ENCODE assay signal across 8 cellular contexts in the genomic region with DNA sequence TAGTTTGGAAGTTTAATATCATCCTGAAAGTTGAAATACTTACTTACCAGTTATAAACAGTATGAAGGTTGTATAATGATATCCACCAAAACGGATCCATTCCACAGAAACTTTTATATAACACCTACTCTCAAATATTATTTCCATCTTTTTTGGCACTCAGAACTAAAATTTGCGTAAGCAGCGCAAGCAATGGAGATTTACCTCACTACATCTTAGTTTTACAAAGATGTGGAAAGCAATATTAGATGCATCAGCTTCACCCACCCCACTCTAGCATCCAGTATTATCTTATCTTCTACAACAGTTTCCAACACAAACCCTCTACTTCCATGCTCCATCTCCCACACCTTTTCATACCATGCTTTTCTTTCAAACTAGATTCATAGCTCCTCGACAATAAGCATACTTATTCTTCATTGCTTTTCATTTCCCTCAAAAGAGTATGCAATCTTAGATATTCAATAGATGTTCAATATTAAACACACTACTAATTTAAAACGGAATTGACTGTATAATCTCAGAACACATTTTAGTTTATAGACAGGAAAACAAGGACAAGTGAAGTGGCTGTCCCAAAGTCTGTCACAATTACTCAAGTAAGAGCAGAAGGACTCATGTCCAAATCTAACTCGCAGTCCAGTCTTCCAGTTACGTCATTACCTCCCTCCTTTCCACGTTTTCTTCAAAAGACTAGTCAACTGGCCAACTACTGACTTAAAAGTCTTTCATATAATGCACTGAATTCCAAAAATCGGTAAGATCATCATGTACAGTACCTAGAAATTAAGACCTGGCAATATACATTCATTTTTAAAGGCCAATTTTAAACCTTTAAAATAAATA. TPM values are rescaled to one million over a fixed set of nuclear protein-coding genes. Genes with fewer than 3 reads are reported as not detected.
A peak's percentile ranks its signal among the peaks of the same experiment; 100 is the strongest.
DNase-seq lines count a peak whose midpoint lies in the region; ATAC-seq, FAIRE-seq and TF ChIP-seq lines count a peak whose summit lies in the region.

No MANE protein-coding gene starts in this region.

- no peaks in the 10 kb centered on the region for H3K27me3 ChIP-seq in WERI-Rb-1 (ENCODE audit: insufficient read depth, low read depth, severe bottlenecking)
- no peaks in the 10 kb centered on the region for H3K27me3 ChIP-seq in hepatocyte

- no peak overlapping the region for H2AFZ ChIP-seq in hepatocyte

- H3K9me3 Mint-ChIP-seq in stimulated activated naive B cell treated with anti-CD40 and anti-IgM and Interleukin-4, amounts not matched to agents 10 μg/mL and 1 μg/mL and 100 μg/mL, for 72 hours = no peaks in the 10 kb centered on the region

- H3K9me2 ChIP-seq in hepatocyte (replicated peaks; ENCODE audit: insufficient read depth) = no peaks in the 10 kb centered on the region

- H4K20me1 ChIP-seq in hepatocyte (ENCODE audit: insufficient read depth, poor library complexity, severe bottlenecking) = peaks cover 66% of the 10 kb centered on the region

- peak overlapping the region; percentile 100 for H3K27ac Mint-ChIP-seq in stimulated activated naive B cell treated with anti-CD40 and anti-IgM and Interleukin-4, amounts not matched to agents 10 μg/mL and 1 μg/mL and 100 μg/mL, for 72 hours

- peaks cover 34 to 48% of the 10 kb centered on the region in 2 donors for H3K36me3 Mint-ChIP-seq in stimulated activated naive B cell treated with anti-CD40 and anti-IgM and Interleukin-4, amounts not matched to agents 10 μg/mL and 1 μg/mL and 100 μg/mL, for 72 hours

- no peak for FAIRE-seq in HTR-8/SVneo (lab: Jason Lieb, UNC)

- H3K27me3 Mint-ChIP-seq in stimulated activated naive B cell treated with anti-CD40 and anti-IgM and Interleukin-4, amounts not matched to agents 10 μg/mL and 1 μg/mL and 100 μg/mL, for 72 hours = no peaks in the 10 kb centered on the region

- H3K36me3 ChIP-seq in WERI-Rb-1 = peaks cover 50% of the 10 kb centered on the region
- no peaks in the 10 kb centered on the region for H3K36me3 ChIP-seq in hepatocyte (replicated peaks; ENCODE audit: insufficient read depth, low read depth)

- peaks cover 40 to 63% of the 10 kb centered on the region in 2 donors for H3K4me1 Mint-ChIP-seq in stimulated activated naive B cell treated with anti-CD40 and anti-IgM and Interleukin-4, amounts not matched to agents 10 μg/mL and 1 μg/mL and 100 μg/mL, for 72 hours

- WGBS in hepatocyte (ENCODE audit: low lambda C conversion rate, missing lambda C conversion rate) = 43% methylated on average over 9 of the region's 9 CpGs

- H3K79me2 ChIP-seq in hepatocyte = peaks cover 80% of the 10 kb centered on the region

- DNase-seq in SIG-M5 treated with dmso at 0.1 percent for 504 hours (lab: John Stamatoyannopoulos, UW; ENCODE audit: unreplicated experiment) (peak; percentile 42), SIG-M5 (lab: John Stamatoyannopoulos, UW) (no peak), WERI-Rb-1 (no peak), hepatocyte (ENCODE audit: low spot score) (no peak), HTR-8/SVneo (ENCODE audit: insufficient read length, low spot score) (no peak), NCI-H1048 (lab: John Stamatoyannopoulos, UW) (no peak)
- DNase-seq in stimulated activated naive B cell treated with anti-CD40 and anti-IgM and Interleukin-4, amounts not matched to agents 10 μg/mL and 1 μg/mL and 100 μg/mL, for 72 hours = no peak

- H3K9me3 ChIP-seq in WERI-Rb-1 (ENCODE audit: severe bottlenecking) (no peaks in the 10 kb centered on the region), hepatocyte (ENCODE audit: low read depth) (no peaks in the 10 kb centered on the region)

- peak overlapping the region; percentile 77 for H3K4me2 ChIP-seq in hepatocyte

- peaks cover 35% of the 10 kb centered on the region for H3K4me1 ChIP-seq in hepatocyte (ENCODE audit: insufficient read depth)

- H3K4me3 ChIP-seq in WERI-Rb-1 (ENCODE audit: low read depth, low read length) = peak overlapping the region; percentile 91
- H3K4me3 ChIP-seq in hepatocyte = peak overlapping the region; percentile 78

- no peak overlapping the region for H3K27ac ChIP-seq in WERI-Rb-1
- H3K27ac ChIP-seq in hepatocyte = peak overlapping the region; percentile 100

- no peak for ATAC-seq in stimulated activated naive B cell treated with anti-CD40 and anti-IgM and Interleukin-4, amounts not matched to agents 10 μg/mL and 1 μg/mL and 100 μg/mL, for 72 hours (replicated peaks)
- ATAC-seq in HG03108 (IDR thresholded peaks at IDR 0.05; ENCODE audit: unreplicated experiment) = no peak

- TF ChIP-seq CTCF in WERI-Rb-1 (IDR thresholded peaks at IDR 0.05; ENCODE audit: low read depth, low read length) (no peak), hepatocyte (IDR thresholded peaks at IDR 0.05; ENCODE audit: poor library complexity) (no peak)

- peak overlapping the region; percentile 98 to 100 for H3K4me3 Mint-ChIP-seq in stimulated activated naive B cell treated with anti-CD40 and anti-IgM and Interleukin-4, amounts not matched to agents 10 μg/mL and 1 μg/mL and 100 μg/mL, for 72 hours

RNA-seq across cellular contexts. Expression of gene PPP2CA, which starts 2.2 kb away (rescaled TPM):
- total RNA-seq in hepatocyte = 186 and 195 TPM in 2 replicates
- 232 and 249 TPM in 2 replicates for polyA plus RNA-seq in hepatocyte

RNA-seq across cellular contexts. Expression of gene SKP1, which starts 46.9 kb away (rescaled TPM):
- total RNA-seq in hepatocyte = 500 and 543 TPM in 2 replicates
- polyA plus RNA-seq in hepatocyte = 719 and 723 TPM in 2 replicates
